Comparison of ENCODE assay signal across 7 cellular contexts in the genomic region with DNA sequence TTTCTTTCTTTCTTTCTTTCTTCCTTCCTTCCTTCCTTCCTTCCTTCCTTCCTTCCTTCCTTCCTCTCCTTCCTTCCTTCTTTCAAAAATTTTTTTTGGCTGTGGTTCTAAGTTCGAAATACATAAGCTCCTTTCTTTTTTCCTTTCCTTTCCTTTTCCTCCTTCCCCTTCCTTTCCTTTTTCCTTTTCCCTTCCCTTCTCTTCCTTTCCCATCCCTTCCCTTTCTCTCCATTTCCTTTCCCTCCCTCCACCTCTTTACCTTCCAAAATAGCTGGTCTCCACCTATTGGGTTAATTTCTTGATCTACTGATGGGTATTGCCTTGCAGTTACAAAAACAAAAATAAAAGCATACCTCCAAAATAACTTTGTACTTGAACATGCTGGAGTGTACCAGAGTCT.
"Had no signal": no experiment of that assay in that cellular context is flagged by ENCODE, and none has a peak within 500 bp of the region (broad histone marks: within the 10 kb centered on the region; RNA-seq: fewer than 3 reads in every experiment).

No MANE protein-coding gene starts in this region.

- DNase-seq: IMR-90, KBM-7, KG1 had no signal

- H3K27ac ChIP-seq: HL-60 had no signal

- H3K36me3 Mint-ChIP-seq: IgD-negative memory B cell had no signal

- ATAC-seq: HepG2, K562 had no signal

- H3K4me3 ChIP-seq: K562 had no signal

- H3K27ac Mint-ChIP-seq: IgD-negative memory B cell had no signal
